ENCODE assay signal across 11 cellular contexts in genomic region chr1:224266105-224266935, GRCh38.
A peak's percentile ranks its signal among the peaks of the same experiment; 100 is the strongest.
DNase-seq lines count a peak whose midpoint lies in the region; ATAC-seq, FAIRE-seq and TF ChIP-seq lines count a peak whose summit lies in the region.
"Had no signal": no experiment of that assay in that cellular context is flagged by ENCODE, and none has a peak within 500 bp of the region (broad histone marks: within the 10 kb centered on the region; RNA-seq: fewer than 3 reads in every experiment).

No MANE protein-coding gene starts in this region.

- CTCF ChIA-PET in GM12878 (lab: Yijun Ruan, JAX) (interaction anchor here (0.6 kb wide), 1 partner anchor 96 kb away, joined by 3 read pairs; no protein-coding TSS in a partner anchor), HEK293T (lab: Yijun Ruan, JAX) (interaction anchor here (0.9 kb wide), 1 partner anchor 108 kb away, joined by 3 read pairs; no protein-coding TSS in a partner anchor)

- peak overlapping the region; percentile 10 for H3K27ac ChIP-seq in CD4-positive, CD25-positive, alpha-beta regulatory T cell (ENCODE audit: insufficient read depth, low read length, poor library complexity, severe bottlenecking)
- H3K27ac ChIP-seq in GM12878 (ENCODE audit: control insufficient read depth, insufficient read depth) (peak overlapping the region; percentile 56), left ventricle myocardium inferior (replicated peaks) (no peak overlapping the region)
- H3K27ac ChIP-seq: suprapubic skin had no signal

- no peak for TF ChIP-seq EP300 in GM12878 (IDR thresholded peaks at IDR 0.05; ENCODE audit: borderline replicate concordance in 1 of 2, control insufficient read depth in 1 of 2, low read depth in 2 of 2, low read length in 2 of 2)

- no peaks in the 10 kb centered on the region for H3K9me3 Mint-ChIP-seq in CD4-positive, CD25-positive, alpha-beta regulatory T cell

- SMC1A ChIA-PET in GM12878 (lab: Charles Lee; ENCODE audit: uncharacterized antibody, unreplicated experiment), result interaction anchor here (1.3 kb wide), 1 partner anchor 61 kb away, joined by 3 read pairs; no protein-coding TSS in a partner anchor

- FAIRE-seq in GM12878 (lab: Jason Lieb, UNC), result peak; percentile 41

- peaks cover 10 to 18% (median 16%) of the 10 kb centered on the region in 4 donors for H3K4me1 Mint-ChIP-seq in CD4-positive, CD25-positive, alpha-beta regulatory T cell

- intact Hi-C loops in GM12878 (cut with micrococcal nuclease; ENCODE audit: unreplicated experiment), result no loop called here
- intact Hi-C loops in left ventricle myocardium inferior (cut with micrococcal nuclease), result no loop called here

- no peak for DNase-seq in CD4-positive, CD25-positive, alpha-beta regulatory T cell
- peak; percentile 38 for DNase-seq in GM12878 (ENCODE audit: low read depth, low spot score)
- no peak for DNase-seq in HEK293T (ENCODE audit: extremely low spot score)
- no peak for DNase-seq in NOMO-1 treated with DMSO at 0.1 percent for 48 hours (lab: John Stamatoyannopoulos, UW; ENCODE audit: unreplicated experiment)
- no peak for DNase-seq in amygdala (lab: John Stamatoyannopoulos, UW)
- no peak for DNase-seq in left ventricle myocardium inferior
- DNase-seq: head of caudate nucleus, NCI-H2107 had no signal

- H3K27ac Mint-ChIP-seq in CD4-positive, CD25-positive, alpha-beta regulatory T cell, result peak overlapping the region in 1 of 3 donors; percentile 56

- no peak overlapping the region for H3K4me3 ChIP-seq in CD4-positive, CD25-positive, alpha-beta regulatory T cell (ENCODE audit: low read depth, low read length)
- H3K4me3 ChIP-seq in GM12878 (no peak overlapping the region), left ventricle myocardium inferior (no peak overlapping the region)
- H3K4me3 ChIP-seq: suprapubic skin had no signal

- H3K27me3 Mint-ChIP-seq in CD4-positive, CD25-positive, alpha-beta regulatory T cell, result no peaks in the 10 kb centered on the region

- no peaks in the 10 kb centered on the region for H4K20me1 ChIP-seq in GM12878 (ENCODE audit: control insufficient read depth, insufficient read depth)

- H3K4me1 ChIP-seq in CD4-positive, CD25-positive, alpha-beta regulatory T cell (ENCODE audit: control insufficient read depth, insufficient read depth, low read length, poor library complexity, severe bottlenecking), result peaks cover 3% of the 10 kb centered on the region
- H3K4me1 ChIP-seq in GM12878 (ENCODE audit: control insufficient read depth, insufficient read depth, low read length) (peaks cover 21% of the 10 kb centered on the region), left ventricle myocardium inferior (no peaks in the 10 kb centered on the region)
- H3K4me1 ChIP-seq: suprapubic skin had no signal

- H3K9me3 ChIP-seq in CD4-positive, CD25-positive, alpha-beta regulatory T cell (ENCODE audit: control insufficient read depth in 2 of 2, low read length in 2 of 2), result no peaks in the 10 kb centered on the region
- H3K9me3 ChIP-seq in GM12878 (replicated peaks; ENCODE audit: control insufficient read depth, insufficient read depth, low read length), result no peaks in the 10 kb centered on the region
- H3K9me3 ChIP-seq in left ventricle myocardium inferior (replicated peaks), result no peaks in the 10 kb centered on the region
- H3K9me3 ChIP-seq: suprapubic skin had no signal

- no peak for TF ChIP-seq POLR2A in GM12878 (IDR thresholded peaks at IDR 0.05; ENCODE audit: low read depth, low read length)

- no peak for TF ChIP-seq CTCF in GM12878 (IDR thresholded peaks at IDR 0.05 in 2 of 3, conservative IDR thresholded peaks at IDR 0.05 in 1 of 3; ENCODE audit: control insufficient read depth in 2 of 3, extremely low read depth in 1 of 3, insufficient read depth in 1 of 3, low read depth in 3 of 3, low read length in 3 of 3)
- TF ChIP-seq CTCF in left ventricle myocardium inferior (IDR thresholded peaks at IDR 0.05; ENCODE audit: borderline replicate concordance), result no peak

- H3K79me2 ChIP-seq in GM12878 (ENCODE audit: control insufficient read depth, insufficient read depth, low read length), result no peaks in the 10 kb centered on the region

- peaks cover 40% of the 10 kb centered on the region for H3K36me3 Mint-ChIP-seq in CD4-positive, CD25-positive, alpha-beta regulatory T cell

- H3K4me2 ChIP-seq in GM12878 (ENCODE audit: control insufficient read depth, insufficient read depth), result peak overlapping the region; percentile 30; the same call in 1 of the 2 replicates

- peaks cover 23% of the 10 kb centered on the region for H3K36me3 ChIP-seq in CD4-positive, CD25-positive, alpha-beta regulatory T cell (ENCODE audit: control insufficient read depth, insufficient read depth, low read length)
- peaks cover 0 to 8% of the 10 kb centered on the region in 2 experiments; a peak in 1 of 4 replicates for H3K36me3 ChIP-seq in GM12878 (ENCODE audit: control insufficient read depth in 2 of 2, insufficient read depth in 2 of 2, low read length in 1 of 2)
- H3K36me3 ChIP-seq in left ventricle myocardium inferior, result peaks cover 47% of the 10 kb centered on the region

- peak overlapping the region in 1 of 4 donors; percentile 18 for H3K4me3 Mint-ChIP-seq in CD4-positive, CD25-positive, alpha-beta regulatory T cell

- TF ChIP-seq RAD21 in GM12878 (IDR thresholded peaks at IDR 0.05; ENCODE audit: insufficient read depth, low read depth, low read length), result no peak

- no peak overlapping the region for H2AFZ ChIP-seq in GM12878 (ENCODE audit: control insufficient read depth, low read depth, low read length)

- POLR2A ChIA-PET in GM12878 (lab: Charles Lee), result no interaction called here
- POLR2A ChIA-PET in HEK293T (lab: Yijun Ruan, JAX), result no interaction called here

- 14% methylated on average over 3 of the region's 3 CpGs for WGBS in GM12878 (ENCODE audit: insufficient coverage, insufficient replicate concordance, low lambda C conversion rate, missing lambda C conversion rate)

- ATAC-seq in CD4-positive, CD25-positive, alpha-beta regulatory T cell (ENCODE audit: low read depth in 2 of 2), result no peak
- ATAC-seq in GM18909 (IDR thresholded peaks at IDR 0.05; ENCODE audit: poor library complexity, unreplicated experiment), result peak; percentile 79
- peak; percentile 77 for ATAC-seq in HG03066 (IDR thresholded peaks at IDR 0.05; ENCODE audit: low read depth, unreplicated experiment)
- peak; percentile 79 for ATAC-seq in GM12878

- in situ Hi-C loops in GM12878 (cut with MboI), result no loop called here

- RAD21 ChIA-PET in GM12878 (lab: Charles Lee; ENCODE audit: unreplicated experiment), result interaction anchor here (1.8 kb wide), 1 partner anchor 98 kb away, joined by 6 read pairs; no protein-coding TSS in a partner anchor

- BruUV-seq in GM12878 (replicated peaks; lab: Mats Ljungman, UMichigan), result no TSS peak

- H3K9ac ChIP-seq in GM12878 (ENCODE audit: control insufficient read depth, insufficient read depth, low read length), result no peak overlapping the region

- H3K27me3 ChIP-seq in CD4-positive, CD25-positive, alpha-beta regulatory T cell (ENCODE audit: control insufficient read depth, insufficient read depth, low read length), result no peaks in the 10 kb centered on the region
- H3K27me3 ChIP-seq in GM12878 (replicated peaks in 1 of 2; ENCODE audit: control insufficient read depth in 2 of 2, insufficient read depth in 2 of 2, low read length in 1 of 2) (no peaks in the 10 kb centered on the region), left ventricle myocardium inferior (ENCODE audit: low read depth) (no peaks in the 10 kb centered on the region)
- H3K27me3 ChIP-seq: suprapubic skin had no signal

TF ChIP-seq in GM12878, 131 proteins besides CTCF, POLR2A, EP300 and RAD21:
- TF ChIP-seq ZNF622 (IDR thresholded peaks at IDR 0.05), result no peak
- TF ChIP-seq CREB1 (IDR thresholded peaks at IDR 0.05; ENCODE audit: low read depth), result peak; percentile 37; the same call in 1 of the 2 replicates
- TF ChIP-seq CHD1 (IDR thresholded peaks at IDR 0.05; ENCODE audit: low read depth, low read length), result no peak
TF ChIP-seq in GM12878: peak in this region for 1.

TF ChIP-seq in HEK293T, 16 proteins besides CTCF, POLR2A, EP300 and RAD21:
- no peak for TF ChIP-seq SP1 (IDR thresholded peaks at IDR 0.05)
- TF ChIP-seq BHLHE40 (IDR thresholded peaks at IDR 0.05; ENCODE audit: borderline replicate concordance), result no peak
- TF ChIP-seq FOXA1 (IDR thresholded peaks at IDR 0.05), result no peak
- TF ChIP-seq TARDBP (IDR thresholded peaks at IDR 0.05), result no peak
- no peak for TF ChIP-seq HDGF (IDR thresholded peaks at IDR 0.05; ENCODE audit: borderline replicate concordance)
- TF ChIP-seq ARNT (IDR thresholded peaks at IDR 0.05), result no peak
- TF ChIP-seq ELF4 (IDR thresholded peaks at IDR 0.05), result no peak
- TF ChIP-seq ZNF384 (IDR thresholded peaks at IDR 0.05), result no peak
- no peak for TF ChIP-seq NFRKB (IDR thresholded peaks at IDR 0.05)
- no peak for TF ChIP-seq SUZ12 (IDR thresholded peaks at IDR 0.05)
- TF ChIP-seq, protein P1, sequence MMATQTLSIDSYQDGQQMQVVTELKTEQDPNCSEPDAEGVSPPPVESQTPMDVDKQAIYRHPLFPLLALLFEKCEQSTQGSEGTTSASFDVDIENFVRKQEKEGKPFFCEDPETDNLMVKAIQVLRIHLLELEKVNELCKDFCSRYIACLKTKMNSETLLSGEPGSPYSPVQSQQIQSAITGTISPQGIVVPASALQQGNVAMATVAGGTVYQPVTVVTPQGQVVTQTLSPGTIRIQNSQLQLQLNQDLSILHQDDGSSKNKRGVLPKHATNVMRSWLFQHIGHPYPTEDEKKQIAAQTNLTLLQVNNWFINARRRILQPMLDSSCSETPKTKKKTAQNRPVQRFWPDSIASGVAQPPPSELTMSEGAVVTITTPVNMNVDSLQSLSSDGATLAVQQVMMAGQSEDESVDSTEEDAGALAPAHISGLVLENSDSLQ (IDR thresholded peaks at IDR 0.05), result no peak
- TF ChIP-seq L3MBTL2 (conservative IDR thresholded peaks at IDR 0.05), result no peak
TF ChIP-seq in HEK293T: peak in this region for 0.

Comparison
In these comparisons a context has a peak if more than half of its experiments do, and no peak if none do; other contexts are left out.
1. ATAC-seq: peak in GM18909 (single experiment), HG03066 (single experiment) and GM12878 (single experiment); none in CD4-positive, CD25-positive, alpha-beta regulatory T cell (0 of 2).